Comparison of ENCODE assay signal across 1 cellular context in the genomic region with DNA sequence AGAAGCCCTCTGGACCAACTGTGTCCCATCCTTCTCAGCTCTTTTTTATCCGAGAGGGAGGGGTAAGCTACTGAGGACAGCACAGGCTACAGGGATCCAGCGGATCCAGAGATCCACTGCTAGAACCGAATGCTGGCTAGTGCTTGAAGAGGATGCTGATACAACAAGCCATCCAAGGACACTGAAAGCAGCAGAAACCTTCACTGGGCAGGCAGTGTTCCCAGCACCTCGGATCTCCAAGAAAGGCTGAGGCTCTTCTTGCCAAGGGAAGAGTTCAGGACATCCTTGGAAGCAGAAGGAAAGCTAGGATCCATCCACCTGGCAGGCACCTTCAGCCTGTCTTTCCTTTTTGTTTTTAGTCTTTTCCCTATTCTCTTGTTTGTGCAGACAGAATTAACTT.
TF ChIP-seq lines count a peak whose summit lies in the region.

No MANE protein-coding gene starts in this region.

TF ChIP-seq in HCT116, 20 proteins besides CTCF, POLR2A, EP300 and RAD21:
- no peak for TF ChIP-seq ZNF274 (IDR thresholded peaks at IDR 0.05; ENCODE audit: low read depth, low read length)
